Comparison of ENCODE assay signal across 1 cellular context in the genomic region with DNA sequence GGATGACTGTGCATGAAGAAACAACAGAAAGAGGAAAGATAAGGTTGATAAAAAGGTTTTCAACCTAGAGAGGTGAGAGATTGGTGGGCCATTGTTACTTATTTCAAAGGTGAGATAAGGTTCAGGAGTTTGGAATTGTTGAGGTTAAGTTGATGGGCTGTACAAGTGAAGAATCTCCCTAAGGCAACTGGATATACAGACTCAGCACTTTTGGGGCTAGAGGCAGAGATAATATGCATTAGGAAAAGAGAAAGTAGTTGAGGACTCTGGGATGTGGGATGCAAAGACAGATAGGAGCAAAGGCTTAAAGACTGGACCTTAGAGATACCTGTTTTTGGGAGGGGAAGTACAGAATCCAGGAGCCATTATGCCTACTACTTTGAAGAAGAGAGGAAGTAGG.
TF ChIP-seq lines count a peak whose summit lies in the region.

No MANE protein-coding gene starts in this region.

TF ChIP-seq in GM12878, 131 proteins besides CTCF, POLR2A, EP300 and RAD21:
- no peak for TF ChIP-seq JUNB (IDR thresholded peaks at IDR 0.05)
- no peak for TF ChIP-seq ESRRA (IDR thresholded peaks at IDR 0.05; ENCODE audit: low read length)
- no peak for TF ChIP-seq NR2C1 (IDR thresholded peaks at IDR 0.05)
- TF ChIP-seq, protein P1, sequence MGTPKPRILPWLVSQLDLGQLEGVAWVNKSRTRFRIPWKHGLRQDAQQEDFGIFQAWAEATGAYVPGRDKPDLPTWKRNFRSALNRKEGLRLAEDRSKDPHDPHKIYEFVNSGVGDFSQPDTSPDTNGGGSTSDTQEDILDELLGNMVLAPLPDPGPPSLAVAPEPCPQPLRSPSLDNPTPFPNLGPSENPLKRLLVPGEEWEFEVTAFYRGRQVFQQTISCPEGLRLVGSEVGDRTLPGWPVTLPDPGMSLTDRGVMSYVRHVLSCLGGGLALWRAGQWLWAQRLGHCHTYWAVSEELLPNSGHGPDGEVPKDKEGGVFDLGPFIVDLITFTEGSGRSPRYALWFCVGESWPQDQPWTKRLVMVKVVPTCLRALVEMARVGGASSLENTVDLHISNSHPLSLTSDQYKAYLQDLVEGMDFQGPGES (IDR thresholded peaks at IDR 0.05), result no peak
- no peak for TF ChIP-seq SUZ12 (IDR thresholded peaks at IDR 0.05; ENCODE audit: unreplicated experiment)
- no peak for TF ChIP-seq NBN (IDR thresholded peaks at IDR 0.05)
- no peak for TF ChIP-seq ETV6 (conservative IDR thresholded peaks at IDR 0.05 in 1 of 2, IDR thresholded peaks at IDR 0.05 in 1 of 2; ENCODE audit: borderline replicate concordance in 1 of 2, low read depth in 1 of 2)
- no peak for TF ChIP-seq SREBF1 (IDR thresholded peaks at IDR 0.05; ENCODE audit: low read length)
- TF ChIP-seq LARP7 (IDR thresholded peaks at IDR 0.05), result no peak
- TF ChIP-seq, protein P2, sequence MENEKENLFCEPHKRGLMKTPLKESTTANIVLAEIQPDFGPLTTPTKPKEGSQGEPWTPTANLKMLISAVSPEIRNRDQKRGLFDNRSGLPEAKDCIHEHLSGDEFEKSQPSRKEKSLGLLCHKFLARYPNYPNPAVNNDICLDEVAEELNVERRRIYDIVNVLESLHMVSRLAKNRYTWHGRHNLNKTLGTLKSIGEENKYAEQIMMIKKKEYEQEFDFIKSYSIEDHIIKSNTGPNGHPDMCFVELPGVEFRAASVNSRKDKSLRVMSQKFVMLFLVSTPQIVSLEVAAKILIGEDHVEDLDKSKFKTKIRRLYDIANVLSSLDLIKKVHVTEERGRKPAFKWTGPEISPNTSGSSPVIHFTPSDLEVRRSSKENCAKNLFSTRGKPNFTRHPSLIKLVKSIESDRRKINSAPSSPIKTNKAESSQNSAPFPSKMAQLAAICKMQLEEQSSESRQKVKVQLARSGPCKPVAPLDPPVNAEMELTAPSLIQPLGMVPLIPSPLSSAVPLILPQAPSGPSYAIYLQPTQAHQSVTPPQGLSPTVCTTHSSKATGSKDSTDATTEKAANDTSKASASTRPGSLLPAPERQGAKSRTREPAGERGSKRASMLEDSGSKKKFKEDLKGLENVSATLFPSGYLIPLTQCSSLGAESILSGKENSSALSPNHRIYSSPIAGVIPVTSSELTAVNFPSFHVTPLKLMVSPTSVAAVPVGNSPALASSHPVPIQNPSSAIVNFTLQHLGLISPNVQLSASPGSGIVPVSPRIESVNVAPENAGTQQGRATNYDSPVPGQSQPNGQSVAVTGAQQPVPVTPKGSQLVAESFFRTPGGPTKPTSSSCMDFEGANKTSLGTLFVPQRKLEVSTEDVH (IDR thresholded peaks at IDR 0.05; ENCODE audit: low read depth, partially characterized antibody), result no peak
- no peak for TF ChIP-seq MEF2B (IDR thresholded peaks at IDR 0.05; ENCODE audit: partially characterized antibody, poor library complexity, severe bottlenecking)
- no peak for TF ChIP-seq ZBED1 (IDR thresholded peaks at IDR 0.05; ENCODE audit: borderline replicate concordance)
- TF ChIP-seq BRCA1 (IDR thresholded peaks at IDR 0.05; ENCODE audit: low read depth, low read length), result no peak
- TF ChIP-seq, protein P3, sequence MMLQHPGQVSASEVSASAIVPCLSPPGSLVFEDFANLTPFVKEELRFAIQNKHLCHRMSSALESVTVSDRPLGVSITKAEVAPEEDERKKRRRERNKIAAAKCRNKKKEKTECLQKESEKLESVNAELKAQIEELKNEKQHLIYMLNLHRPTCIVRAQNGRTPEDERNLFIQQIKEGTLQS (IDR thresholded peaks at IDR 0.05; ENCODE audit: borderline replicate concordance, extremely low read depth, low read depth, low read length), result no peak
- no peak for TF ChIP-seq POU2F2 (IDR thresholded peaks at IDR 0.05; ENCODE audit: borderline replicate concordance, low read depth, low read length)
- no peak for TF ChIP-seq NRF1 (conservative IDR thresholded peaks at IDR 0.05; ENCODE audit: low read depth, low read length)
- TF ChIP-seq STAT3 (IDR thresholded peaks at IDR 0.05; ENCODE audit: low read depth, low read length), result no peak
- TF ChIP-seq WRNIP1 (IDR thresholded peaks at IDR 0.05; ENCODE audit: borderline replicate concordance, low read depth, low read length), result no peak
- no peak for TF ChIP-seq RAD51 (IDR thresholded peaks at IDR 0.05)
TF ChIP-seq in GM12878: peak in this region for 0.
